In the genomic region with DNA sequence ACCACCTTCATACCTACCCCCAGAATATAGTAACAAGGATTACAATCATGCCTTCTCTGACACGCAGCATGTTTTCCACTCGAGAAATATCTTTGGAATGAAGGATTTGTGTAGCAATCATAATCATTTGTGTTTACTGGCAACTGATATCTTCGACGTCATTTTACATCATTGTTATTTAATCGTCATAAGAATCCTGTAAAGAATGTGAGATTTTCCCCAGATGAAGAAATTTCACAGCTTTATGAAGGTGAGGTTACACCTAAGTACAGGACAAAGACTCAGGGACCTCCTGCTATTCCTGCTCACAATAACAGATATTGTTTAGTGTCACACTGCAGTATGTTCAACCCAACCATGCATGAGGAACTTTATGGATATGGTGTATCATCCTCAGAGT, we compare ENCODE assay signal across 21 cellular contexts.
DNase-seq lines count a peak whose midpoint lies in the region; ATAC-seq, FAIRE-seq and TF ChIP-seq lines count a peak whose summit lies in the region.
"Had no signal": no experiment of that assay in that cellular context is flagged by ENCODE, and none has a peak within 500 bp of the region (broad histone marks: within the 10 kb centered on the region; RNA-seq: fewer than 3 reads in every experiment).

No MANE protein-coding gene starts in this region.

- TF ChIP-seq RAD21 in IMR-90 (IDR thresholded peaks at IDR 0.05; ENCODE audit: low read length) (no peak), H1 (IDR thresholded peaks at IDR 0.05 in 1 of 2, conservative IDR thresholded peaks at IDR 0.05 in 1 of 2; ENCODE audit: low read depth in 2 of 2, low read length in 2 of 2) (no peak)

- H3K18ac ChIP-seq in IMR-90 (ENCODE audit: low read depth, low read length): no peak overlapping the region
- H3K18ac ChIP-seq in H1 (ENCODE audit: extremely low read depth, low read length): no peak overlapping the region
- H3K18ac ChIP-seq in mesendoderm (ENCODE audit: low read length): peak overlapping the region; percentile 23

- no peaks in the 10 kb centered on the region for H3K36me3 Mint-ChIP-seq in chondrocyte (ENCODE audit: low read depth)
- H3K36me3 Mint-ChIP-seq: CD4-positive, alpha-beta memory T cell had no signal

- no peak overlapping the region for H3K27ac Mint-ChIP-seq in chondrocyte (ENCODE audit: unreplicated experiment)
- H3K27ac Mint-ChIP-seq: CD4-positive, alpha-beta memory T cell had no signal

- no peak overlapping the region for H2AK9ac ChIP-seq in IMR-90 (replicated peaks; ENCODE audit: low read depth, low read length, poor library complexity)

- TF ChIP-seq EP300 in H1 (IDR thresholded peaks at IDR 0.05; ENCODE audit: borderline replicate concordance in 1 of 2, low read depth in 2 of 2, low read length in 2 of 2): no peak

- H3K4me3 Mint-ChIP-seq in chondrocyte (ENCODE audit: unreplicated experiment): no peak overlapping the region
- H3K4me3 Mint-ChIP-seq: CD4-positive, alpha-beta memory T cell had no signal

- H3K14ac ChIP-seq in IMR-90 (replicated peaks; ENCODE audit: low read depth, low read length) (no peak overlapping the region), H1 (ENCODE audit: insufficient read length) (no peak overlapping the region)

- no peak overlapping the region for H3K4me2 ChIP-seq in IMR-90 (ENCODE audit: low read depth, low read length)
- no peak overlapping the region for H3K4me2 ChIP-seq in H1 (ENCODE audit: insufficient read depth in 1 of 2, low read depth in 2 of 2, low read length in 2 of 2)
- H3K4me2 ChIP-seq in mesendoderm (ENCODE audit: low read length): no peak overlapping the region

- H3K4me1 ChIP-seq in IMR-90 (ENCODE audit: control insufficient read depth, insufficient read depth, low read length) (peaks cover 6% of the 10 kb centered on the region; the same call in 1 of the 2 replicates), H1 (replicated peaks in 1 of 4; ENCODE audit: control insufficient read depth in 3 of 4, insufficient read depth in 4 of 4, low read length in 3 of 4) (peaks cover 0 to 2% (median 0%) of the 10 kb centered on the region in 4 experiments; a peak in 1 of 7 replicates), mesendoderm (ENCODE audit: control insufficient read depth, low read depth, low read length) (peaks cover 13% of the 10 kb centered on the region), vagina (no peaks in the 10 kb centered on the region), BE2C (peaks cover 16% of the 10 kb centered on the region)

- dilution Hi-C loops in IMR-90 (cut with HindIII; ENCODE audit: low sequenced_read_pairs, unreplicated experiment): no loop called here

- H4K91ac ChIP-seq in IMR-90 (ENCODE audit: insufficient read depth, low read depth, low read length) (no peak overlapping the region), H1 (replicated peaks; ENCODE audit: insufficient read length, low read length) (no peak overlapping the region)

- H3K79me1 ChIP-seq in IMR-90 (ENCODE audit: low read depth in 1 of 2, low read length in 2 of 2) (no peaks in the 10 kb centered on the region), H1 (ENCODE audit: low read depth, low read length) (no peaks in the 10 kb centered on the region), mesendoderm (ENCODE audit: low read length) (no peaks in the 10 kb centered on the region)

- no peaks in the 10 kb centered on the region for H3K36me3 ChIP-seq in IMR-90 (ENCODE audit: control insufficient read depth, insufficient read depth, low read length)
- no peaks in the 10 kb centered on the region for H3K36me3 ChIP-seq in H1 (ENCODE audit: control insufficient read depth in 2 of 4, insufficient read depth in 4 of 4, low read length in 3 of 4)
- H3K36me3 ChIP-seq in mesendoderm (ENCODE audit: control insufficient read depth, insufficient read depth, low read length): no peaks in the 10 kb centered on the region
- H3K36me3 ChIP-seq in vagina: no peaks in the 10 kb centered on the region
- no peaks in the 10 kb centered on the region; the same call in 1 of the 2 replicates for H3K36me3 ChIP-seq in BE2C

- H3K27me3 ChIP-seq in IMR-90 (ENCODE audit: control insufficient read depth, insufficient read depth, low read length) (no peaks in the 10 kb centered on the region), H1 (replicated peaks in 1 of 4; ENCODE audit: control insufficient read depth in 3 of 4, extremely low read depth in 1 of 4, insufficient read depth in 3 of 4, low read length in 3 of 4) (no peaks in the 10 kb centered on the region), mesendoderm (ENCODE audit: insufficient read depth, low read length, poor library complexity) (no peaks in the 10 kb centered on the region), vagina (no peaks in the 10 kb centered on the region), BE2C (no peaks in the 10 kb centered on the region)

- intact Hi-C loops in IMR-90 (cut with micrococcal nuclease): no loop called here
- intact Hi-C loops in vagina (cut with DNase I): no loop called here

- no peaks in the 10 kb centered on the region for H3K9me3 Mint-ChIP-seq in chondrocyte (ENCODE audit: low read depth)

- ATAC-seq in IMR-90 (ENCODE audit: low read depth): no peak
- ATAC-seq in HG03139 (IDR thresholded peaks at IDR 0.05; ENCODE audit: unreplicated experiment): no peak

- H3K9me3 ChIP-seq in IMR-90 (ENCODE audit: control insufficient read depth, insufficient read depth, low read length): no peaks in the 10 kb centered on the region
- H3K9me3 ChIP-seq in H1 (ENCODE audit: insufficient read depth in 2 of 2, low read depth in 1 of 2, low read length in 1 of 2): no peaks in the 10 kb centered on the region
- no peaks in the 10 kb centered on the region for H3K9me3 ChIP-seq in vagina
- no peaks in the 10 kb centered on the region for H3K9me3 ChIP-seq in BE2C

- TF ChIP-seq CTCF in AG10803 (conservative IDR thresholded peaks at IDR 0.05; ENCODE audit: low read length) (no peak), IMR-90 (conservative IDR thresholded peaks at IDR 0.05; ENCODE audit: low read depth, low read length) (no peak), H1 (IDR thresholded peaks at IDR 0.05; ENCODE audit: control extremely low read depth in 1 of 3, insufficient read depth in 1 of 3, low read depth in 1 of 3, low read length in 3 of 3) (no peak), chondrocyte (IDR thresholded peaks at IDR 0.05) (no peak), vagina (IDR thresholded peaks at IDR 0.05) (no peak), BE2C (IDR thresholded peaks at IDR 0.05; ENCODE audit: low read depth, low read length) (no peak)

- peaks cover 4% of the 10 kb centered on the region; the same call in 1 of the 2 replicates for H3K9me1 ChIP-seq in IMR-90 (ENCODE audit: insufficient read depth, low read length)

- H3K4me3 ChIP-seq in AG10803 (ENCODE audit: low read length) (no peak overlapping the region), IMR-90 (ENCODE audit: insufficient read depth, low read depth, low read length) (no peak overlapping the region), H1 (ENCODE audit: extremely low read depth in 1 of 4, insufficient read depth in 2 of 4, low read depth in 3 of 4, low read length in 4 of 4) (no peak overlapping the region), mesendoderm (ENCODE audit: low read length) (no peak overlapping the region), vagina (no peak overlapping the region), BE2C (ENCODE audit: low read depth, low read length) (no peak overlapping the region)

- no peak overlapping the region for H3K9ac ChIP-seq in IMR-90 (ENCODE audit: low read depth, low read length)
- H3K9ac ChIP-seq in H1 (replicated peaks in 1 of 4; ENCODE audit: extremely low read depth in 1 of 4, low read depth in 3 of 4, low read length in 3 of 4): no peak overlapping the region
- H3K9ac ChIP-seq in mesendoderm (ENCODE audit: low read length): no peak overlapping the region

- POLR2A ChIA-PET in IMR-90 (lab: Charles Lee; ENCODE audit: unreplicated experiment) (no interaction called here), H1 (lab: Charles Lee; ENCODE audit: partially characterized antibody) (no interaction called here)

- H3K79me2 ChIP-seq in H1 (ENCODE audit: control insufficient read depth in 1 of 2, insufficient read depth in 2 of 2, low read length in 2 of 2) (no peaks in the 10 kb centered on the region), mesendoderm (ENCODE audit: control insufficient read depth, insufficient read depth, low read length) (no peaks in the 10 kb centered on the region)

- in situ Hi-C loops in IMR-90 (cut with MboI; ENCODE audit: low sequenced_read_pairs): no loop called here

- H3K23ac ChIP-seq in IMR-90 (ENCODE audit: low read depth, low read length) (no peak overlapping the region), H1 (ENCODE audit: insufficient read length) (no peak overlapping the region), mesendoderm (ENCODE audit: low read length) (no peak overlapping the region)

- no CpG with 5 or more reads among the region's 5 CpGs for WGBS in IMR-90 (ENCODE audit: extremely low coverage in 2 of 2, insufficient read length in 1 of 2), 2 experiments
- WGBS in H1 (ENCODE audit: extremely low coverage in 1 of 2, insufficient coverage in 1 of 2, insufficient read length in 1 of 2, insufficient replicate concordance in 2 of 2, low coverage in 1 of 2, low lambda C conversion rate in 2 of 2, missing lambda C conversion rate in 1 of 2), 2 experiments: 88% methylated on average over 5 of the region's 5 CpGs; no CpG with 5 or more reads in 1 of the 2 experiments
- no CpG with 5 or more reads among the region's 5 CpGs for WGBS in mesendoderm (ENCODE audit: extremely low coverage, insufficient coverage, low lambda C conversion rate)

- H3K4ac ChIP-seq in IMR-90 (ENCODE audit: low read depth, low read length): no peak overlapping the region
- H3K4ac ChIP-seq in H1 (replicated peaks; ENCODE audit: insufficient read length, low read depth, low read length): no peak overlapping the region
- H3K4ac ChIP-seq in mesendoderm (ENCODE audit: low read depth, low read length): no peak overlapping the region

- CTCF ChIA-PET in IMR-90 (lab: Yijun Ruan, JAX) (no interaction called here), H1 (lab: Charles Lee; ENCODE audit: partially characterized antibody) (interaction anchor here (1.0 to 1.6 kb wide), 4 partner anchors 13 to 181 kb away, joined by 3 to 5 read pairs (median 4); no protein-coding TSS in a partner anchor)

- no TSS peak for BruUV-seq in IMR-90 (replicated peaks; lab: Mats Ljungman, UMichigan)

- H2AK5ac ChIP-seq in IMR-90 (ENCODE audit: low read depth, low read length) (peak overlapping the region; percentile 49; the same call in 1 of the 2 replicates), H1 (ENCODE audit: low read depth, low read length) (no peak overlapping the region), mesendoderm (ENCODE audit: low read length) (no peak overlapping the region)

- FAIRE-seq in H1 (lab: Jason Lieb, UNC): no peak
- FAIRE-seq: GM12891, GM18507 had no signal

- H2BK15ac ChIP-seq in IMR-90 (ENCODE audit: low read depth, low read length) (no peak overlapping the region), H1 (ENCODE audit: low read length) (no peak overlapping the region), mesendoderm (replicated peaks; ENCODE audit: low read depth) (no peak overlapping the region)

- DNase-seq in AG10803 (ENCODE audit: low read depth): peak; percentile 38
- peak; percentile 16 for DNase-seq in IMR-90
- DNase-seq in H1 (ENCODE audit: low read depth in 1 of 2, low spot score in 2 of 2): no peak
- DNase-seq in mesendoderm: peak; percentile 60
- DNase-seq in chondrocyte (ENCODE audit: low spot score): no peak
- no peak for DNase-seq in vagina (ENCODE audit: extremely low spot score in 2 of 2)
- DNase-seq in BE2C: no peak
- DNase-seq: AML-193; C1 segment of cervical spinal cord; Calu3; CD4-positive, alpha-beta memory T cell; COR-L47; DMS53; DMS79 treated with DMSO at 0.1 percent for 48 hours; GF-D8; GOT3; H7; HCEC 1CT had no signal

- H3K56ac ChIP-seq in IMR-90 (ENCODE audit: extremely low read depth, insufficient read depth, low read length): no peak overlapping the region
- H3K56ac ChIP-seq in H1 (replicated peaks; ENCODE audit: insufficient read length, low read depth, low read length): no peak overlapping the region
- H3K56ac ChIP-seq in mesendoderm (ENCODE audit: low read length): no peak overlapping the region

- H2BK5ac ChIP-seq in IMR-90 (ENCODE audit: low read depth, low read length, poor library complexity, severe bottlenecking): no peak overlapping the region
- no peak overlapping the region for H2BK5ac ChIP-seq in H1 (ENCODE audit: low read depth, low read length)
- H2BK5ac ChIP-seq in mesendoderm (ENCODE audit: low read length): no peak overlapping the region

- H4K20me1 ChIP-seq in IMR-90 (ENCODE audit: insufficient read depth, low read length): no peaks in the 10 kb centered on the region
- no peaks in the 10 kb centered on the region for H4K20me1 ChIP-seq in H1 (replicated peaks in 1 of 2; ENCODE audit: control insufficient read depth in 1 of 2, insufficient read depth in 2 of 2, low read length in 2 of 2)

- H4K8ac ChIP-seq in IMR-90 (ENCODE audit: low read depth in 2 of 2, low read length in 2 of 2) (peak overlapping the region in 1 of 2 experiments; percentile 37; a peak in 1 of 4 replicates), H1 (ENCODE audit: extremely low read depth, insufficient read depth, low read length) (no peak overlapping the region), mesendoderm (ENCODE audit: low read depth, low read length) (no peak overlapping the region)

- H4K5ac ChIP-seq in IMR-90 (ENCODE audit: low read depth, low read length) (no peak overlapping the region), H1 (ENCODE audit: insufficient read length, low read depth, low read length) (no peak overlapping the region), mesendoderm (ENCODE audit: low read length) (no peak overlapping the region)

- H2AFZ ChIP-seq in IMR-90 (replicated peaks; ENCODE audit: low read length, poor library complexity) (no peak overlapping the region), H1 (ENCODE audit: low read length) (no peak overlapping the region)

- peaks cover 3% of the 10 kb centered on the region; the same call in 1 of the 2 replicates for H3K23me2 ChIP-seq in H1 (ENCODE audit: low read depth, low read length)

- H2BK20ac ChIP-seq in IMR-90 (ENCODE audit: low read depth, low read length) (peak overlapping the region; percentile 48; the same call in 1 of the 2 replicates), H1 (ENCODE audit: low read length) (peak overlapping the region; percentile 68; the same call in 1 of the 2 replicates)

- H2BK120ac ChIP-seq in IMR-90 (ENCODE audit: low read depth, low read length) (peak overlapping the region; percentile 28; the same call in 1 of the 2 replicates), H1 (replicated peaks; ENCODE audit: low read depth, low read length) (no peak overlapping the region), mesendoderm (ENCODE audit: low read depth, low read length) (no peak overlapping the region)

- H2BK12ac ChIP-seq in H1 (ENCODE audit: low read depth, low read length): 0 out of 2 replicates have a peak overlapping the region, but pooled peaks have one; percentile 34

- peaks cover 2% of the 10 kb centered on the region for H3K4me1 Mint-ChIP-seq in chondrocyte (ENCODE audit: low read depth)
- H3K4me1 Mint-ChIP-seq: CD4-positive, alpha-beta memory T cell had no signal

- no peak overlapping the region for H3K27ac ChIP-seq in IMR-90 (ENCODE audit: insufficient read depth, low read length)
- no peak overlapping the region for H3K27ac ChIP-seq in H1 (ENCODE audit: low read depth, low read length)
- no peak overlapping the region for H3K27ac ChIP-seq in mesendoderm (ENCODE audit: low read depth, low read length)
- no peak overlapping the region for H3K27ac ChIP-seq in vagina

- peaks cover 3% of the 10 kb centered on the region for H3K27me3 Mint-ChIP-seq in chondrocyte (ENCODE audit: low read depth)

- TF ChIP-seq POLR2A in IMR-90 (IDR thresholded peaks at IDR 0.05; ENCODE audit: low read depth, low read length) (no peak), H1 (IDR thresholded peaks at IDR 0.05; ENCODE audit: control extremely low read depth in 1 of 2, low read depth in 2 of 2, low read length in 2 of 2) (no peak), vagina (IDR thresholded peaks at IDR 0.05) (no peak)

Comparison
In these comparisons a context has a peak if more than half of its experiments do, and no peak if none do; other contexts are left out.
1. DNase-seq: peak in AG10803 (single experiment), IMR-90 (single experiment) and mesendoderm (single experiment); none in H1 (0 of 2), chondrocyte (single experiment), vagina (0 of 2) and BE2C (single experiment).